10 cellular contexts compared by ENCODE assay signal in the genomic region with DNA sequence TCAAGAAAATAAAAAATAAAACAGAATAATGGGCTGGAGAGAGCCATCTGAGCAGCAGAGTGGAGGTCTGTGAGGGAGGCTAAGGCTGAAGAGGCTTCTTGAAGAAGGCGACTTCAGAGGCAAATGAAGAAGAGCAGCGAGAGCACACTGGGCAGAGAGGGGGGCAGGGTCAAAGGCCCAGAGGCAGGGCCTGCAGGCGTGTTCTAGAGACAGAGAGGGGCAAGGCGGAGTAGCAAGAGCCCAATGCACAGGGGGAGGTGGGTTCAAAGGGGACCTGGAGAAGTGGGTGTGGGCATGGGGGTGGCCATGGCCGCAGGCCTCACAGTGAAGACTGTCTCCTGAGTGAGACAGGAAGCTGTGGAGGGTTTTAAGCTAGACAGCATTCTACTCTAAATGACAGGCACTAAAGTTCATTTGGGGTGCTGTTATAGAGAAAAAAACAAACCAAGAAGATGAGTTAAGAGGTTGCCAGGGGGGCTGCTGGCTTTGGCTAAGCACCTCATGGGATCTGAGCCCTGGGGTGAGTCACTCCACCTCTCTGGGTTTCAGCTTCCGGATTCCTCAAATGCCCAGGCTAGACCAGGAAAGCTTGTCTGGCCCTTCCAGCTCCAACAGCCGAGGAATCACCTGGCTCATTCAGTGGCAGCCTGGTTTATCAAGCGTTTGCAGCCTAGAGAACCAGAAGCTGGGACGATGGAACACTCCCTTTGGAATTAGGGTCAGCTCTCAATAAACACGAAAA.
A peak's percentile ranks its signal among the peaks of the same experiment; 100 is the strongest.
DNase-seq lines count a peak whose midpoint lies in the region; ATAC-seq and TF ChIP-seq lines count a peak whose summit lies in the region.
"Had no signal": no experiment of that assay in that cellular context is flagged by ENCODE, and none has a peak within 500 bp of the region (broad histone marks: within the 10 kb centered on the region; RNA-seq: fewer than 3 reads in every experiment).

No MANE protein-coding gene starts in this region.

- H3K4me3 ChIP-seq in A673 (ENCODE audit: low read depth, low read length, poor library complexity, severe bottlenecking) (no peak overlapping the region), mesenchymal stem cell (ENCODE audit: insufficient read depth in 1 of 2, low read depth in 1 of 2, low read length in 2 of 2) (no peak overlapping the region)

- WGBS in mesenchymal stem cell, result 62% methylated on average over 9 of the region's 10 CpGs

- in situ Hi-C loops in T47D (cut with HindIII; ENCODE audit: low pct_unique_long_range_greater_than_20kb, low sequenced_read_pairs), result no loop called here

- ATAC-seq in GM21360 (IDR thresholded peaks at IDR 0.05; ENCODE audit: unreplicated experiment), result no peak
- no peak for ATAC-seq in HG02678 (IDR thresholded peaks at IDR 0.05; ENCODE audit: unreplicated experiment)

- CTCF ChIA-PET in A673 (lab: Charles Lee), result interaction anchor here (0.6 to 0.8 kb wide), 2 partner anchors 8 to 46 kb away, joined by 7 to 8 read pairs; no protein-coding TSS in a partner anchor

- intact Hi-C loops in A673 (cut with micrococcal nuclease; ENCODE audit: unreplicated experiment), result no loop called here

- H3K23ac ChIP-seq in mesenchymal stem cell (ENCODE audit: low read length in 2 of 2), result no peak overlapping the region

- no peak overlapping the region for H3K14ac ChIP-seq in mesenchymal stem cell (ENCODE audit: low read length in 2 of 2)

- peak overlapping the region; percentile 5 for H4K8ac ChIP-seq in mesenchymal stem cell (ENCODE audit: low read length)

- DNase-seq in A673 (ENCODE audit: low spot score), result peak; percentile 58
- peak; percentile 93 for DNase-seq in HT1080 (ENCODE audit: low read depth)
- peak; percentile 81 to 93 for DNase-seq in T47D (ENCODE audit: low read depth in 1 of 2, low spot score in 1 of 2)
- peak; percentile 83 for DNase-seq in mesenchymal stem cell
- no peak for DNase-seq in occipital lobe (lab: John Stamatoyannopoulos, UW)
- no peak for DNase-seq in RPMI8226
- DNase-seq: NCI-H1694 treated with DMSO at 0.1 percent for 48 hours; stimulated activated CD4-positive, alpha-beta T cell treated with anti-CD3 and anti-CD28 coated beads, Interleukin-4, amount 100 ng/mL, for 24 hours had no signal

- H3K4me2 ChIP-seq in mesenchymal stem cell (ENCODE audit: low read length, poor library complexity, severe bottlenecking), result no peak overlapping the region

- H3K79me1 ChIP-seq in mesenchymal stem cell (replicated peaks; ENCODE audit: low read length, poor library complexity, severe bottlenecking), result peaks cover 28% of the 10 kb centered on the region

- peak overlapping the region; percentile 75 for H2AK5ac ChIP-seq in mesenchymal stem cell (ENCODE audit: low read length, severe bottlenecking)

- H2BK15ac ChIP-seq in mesenchymal stem cell (ENCODE audit: low read depth, poor library complexity, severe bottlenecking), result no peak overlapping the region

- no peak for TF ChIP-seq CTCF in A673 (conservative IDR thresholded peaks at IDR 0.05; ENCODE audit: low read depth, low read length)

- H3K27ac ChIP-seq in A673 (ENCODE audit: low read depth, low read length, poor library complexity, severe bottlenecking), result peak overlapping the region; percentile 41
- peak overlapping the region; percentile 76 for H3K27ac ChIP-seq in mesenchymal stem cell (ENCODE audit: low read length, poor library complexity, severe bottlenecking)

- no peak overlapping the region for H2AFZ ChIP-seq in mesenchymal stem cell (ENCODE audit: low read depth, low read length)

- H2BK12ac ChIP-seq in mesenchymal stem cell (ENCODE audit: low read length in 2 of 2), result peak overlapping the region in 1 of 2 experiments; percentile 43

- POLR2A ChIA-PET in A673 (lab: Charles Lee; ENCODE audit: low non-redundant PET), result no interaction called here

- H3K18ac ChIP-seq in mesenchymal stem cell (ENCODE audit: low read depth in 1 of 2, low read length in 2 of 2), result peak overlapping the region in 1 of 2 experiments; percentile 25

- no TSS peak for BruUV-seq in A673 (replicated peaks; lab: Mats Ljungman, UMichigan)

- H3K4me1 ChIP-seq in A673 (ENCODE audit: insufficient read depth, low read length, poor library complexity, severe bottlenecking), result peaks cover 16% of the 10 kb centered on the region
- peaks cover 49% of the 10 kb centered on the region for H3K4me1 ChIP-seq in mesenchymal stem cell (ENCODE audit: control insufficient read depth, insufficient read depth, low read depth, low read length)

- H3K27me3 ChIP-seq in A673 (replicated peaks; ENCODE audit: insufficient read depth, low read depth, low read length, poor library complexity) (no peaks in the 10 kb centered on the region), mesenchymal stem cell (ENCODE audit: control insufficient read depth in 1 of 2, insufficient read depth in 1 of 2, low read length in 2 of 2) (no peaks in the 10 kb centered on the region)

- H3K9ac ChIP-seq in mesenchymal stem cell (ENCODE audit: low read length), result peak overlapping the region; percentile 71

- peak overlapping the region; percentile 84 for H2BK5ac ChIP-seq in mesenchymal stem cell (ENCODE audit: low read depth, low read length, poor library complexity, severe bottlenecking)

- H4K91ac ChIP-seq in mesenchymal stem cell (ENCODE audit: low read length), result peak overlapping the region; percentile 3

- H3K9me3 ChIP-seq in A673 (ENCODE audit: low read depth, low read length, poor library complexity, severe bottlenecking) (no peaks in the 10 kb centered on the region), mesenchymal stem cell (ENCODE audit: control insufficient read depth, low read length) (no peaks in the 10 kb centered on the region)

- no peak overlapping the region for H2BK120ac ChIP-seq in mesenchymal stem cell (ENCODE audit: low read depth, low read length)

- no peaks in the 10 kb centered on the region for H3K36me3 ChIP-seq in A673 (ENCODE audit: insufficient read depth, low read length, poor library complexity, severe bottlenecking)
- peaks cover 33 to 49% of the 10 kb centered on the region in 2 experiments for H3K36me3 ChIP-seq in mesenchymal stem cell (ENCODE audit: control insufficient read depth in 1 of 2, insufficient read depth in 2 of 2, low read depth in 1 of 2, low read length in 2 of 2)

- peak overlapping the region in 1 of 2 experiments; percentile 60 for H3K4ac ChIP-seq in mesenchymal stem cell (ENCODE audit: low read depth in 1 of 2, low read length in 2 of 2)

Comparison
In these comparisons a context has a peak if more than half of its experiments do, and no peak if none do; other contexts are left out.
1. DNase-seq: peak in A673 (single experiment), HT1080 (single experiment), T47D (2 of 2) and mesenchymal stem cell (single experiment); none in occipital lobe (single experiment) and RPMI8226 (single experiment).